12 cellular contexts compared by ENCODE assay signal in genomic region chr13:112983042-112983305, GRCh38.
"Had no signal": no experiment of that assay in that cellular context is flagged by ENCODE, and none has a peak within 500 bp of the region (broad histone marks: within the 10 kb centered on the region; RNA-seq: fewer than 3 reads in every experiment).

No MANE protein-coding gene starts in this region.

- ATAC-seq: activated CD8-positive, alpha-beta T cell treated with anti-CD3 and anti-CD28 coated beads, Interleukin-2, amount 10 ng/mL, durations not matched to agents 7 days and 5 days; left lung; stimulated activated effector memory CD8-positive, alpha-beta T cell treated with anti-CD3 and anti-CD28 coated beads, Interleukin-12 subunit alpha, Interleukin-12 subunit beta, amount 100 ng/mL, for 72 hours had no signal

- H3K9me3 ChIP-seq: left lung had no signal

- H3K4me3 Mint-ChIP-seq: activated CD8-positive, alpha-beta T cell treated with anti-CD3 and anti-CD28 coated beads, Interleukin-2, amount 10 ng/mL, durations not matched to agents 7 days and 5 days; neural progenitor cell; stimulated activated effector memory CD8-positive, alpha-beta T cell treated with anti-CD3 and anti-CD28 coated beads, Interleukin-12 subunit alpha, Interleukin-12 subunit beta, amount 100 ng/mL, for 72 hours had no signal

- H3K27ac ChIP-seq: cardiac muscle cell, neural progenitor cell, parathyroid adenoma had no signal

- H3K27ac Mint-ChIP-seq: activated CD8-positive, alpha-beta T cell treated with anti-CD3 and anti-CD28 coated beads, Interleukin-2, amount 10 ng/mL, durations not matched to agents 7 days and 5 days; stimulated activated effector memory CD8-positive, alpha-beta T cell treated with anti-CD3 and anti-CD28 coated beads, Interleukin-12 subunit alpha, Interleukin-12 subunit beta, amount 100 ng/mL, for 72 hours had no signal

- DNase-seq: activated CD4-positive, alpha-beta T cell treated with anti-CD3 and anti-CD28 coated beads for 48 hours; activated CD8-positive, alpha-beta memory T cell treated with anti-CD3 and anti-CD28 coated beads, Interleukin-2, amount 50 U/mL, for 48 hours; activated CD8-positive, alpha-beta T cell treated with anti-CD3 and anti-CD28 coated beads, Interleukin-2, amount 10 ng/mL, durations not matched to agents 7 days and 5 days; activated naive CD4-positive, alpha-beta T cell; erythroblast; retina; T-helper 9 cell had no signal

- H3K36me3 Mint-ChIP-seq: neural progenitor cell; stimulated activated effector memory CD8-positive, alpha-beta T cell treated with anti-CD3 and anti-CD28 coated beads, Interleukin-12 subunit alpha, Interleukin-12 subunit beta, amount 100 ng/mL, for 72 hours had no signal

- H3K9ac ChIP-seq: neural progenitor cell, parathyroid adenoma had no signal

- H3K9me3 Mint-ChIP-seq: stimulated activated effector memory CD8-positive, alpha-beta T cell treated with anti-CD3 and anti-CD28 coated beads, Interleukin-12 subunit alpha, Interleukin-12 subunit beta, amount 100 ng/mL, for 72 hours had no signal

- H3K4me1 Mint-ChIP-seq: stimulated activated effector memory CD8-positive, alpha-beta T cell treated with anti-CD3 and anti-CD28 coated beads, Interleukin-12 subunit alpha, Interleukin-12 subunit beta, amount 100 ng/mL, for 72 hours had no signal

- H3K4me3 ChIP-seq: cardiac muscle cell, neural progenitor cell had no signal

- H3K36me3 ChIP-seq: cardiac muscle cell, left lung, neural progenitor cell had no signal

- H3K27me3 ChIP-seq: cardiac muscle cell, neural progenitor cell had no signal

- H3K4me1 ChIP-seq: parathyroid adenoma had no signal
